In the genomic region with DNA sequence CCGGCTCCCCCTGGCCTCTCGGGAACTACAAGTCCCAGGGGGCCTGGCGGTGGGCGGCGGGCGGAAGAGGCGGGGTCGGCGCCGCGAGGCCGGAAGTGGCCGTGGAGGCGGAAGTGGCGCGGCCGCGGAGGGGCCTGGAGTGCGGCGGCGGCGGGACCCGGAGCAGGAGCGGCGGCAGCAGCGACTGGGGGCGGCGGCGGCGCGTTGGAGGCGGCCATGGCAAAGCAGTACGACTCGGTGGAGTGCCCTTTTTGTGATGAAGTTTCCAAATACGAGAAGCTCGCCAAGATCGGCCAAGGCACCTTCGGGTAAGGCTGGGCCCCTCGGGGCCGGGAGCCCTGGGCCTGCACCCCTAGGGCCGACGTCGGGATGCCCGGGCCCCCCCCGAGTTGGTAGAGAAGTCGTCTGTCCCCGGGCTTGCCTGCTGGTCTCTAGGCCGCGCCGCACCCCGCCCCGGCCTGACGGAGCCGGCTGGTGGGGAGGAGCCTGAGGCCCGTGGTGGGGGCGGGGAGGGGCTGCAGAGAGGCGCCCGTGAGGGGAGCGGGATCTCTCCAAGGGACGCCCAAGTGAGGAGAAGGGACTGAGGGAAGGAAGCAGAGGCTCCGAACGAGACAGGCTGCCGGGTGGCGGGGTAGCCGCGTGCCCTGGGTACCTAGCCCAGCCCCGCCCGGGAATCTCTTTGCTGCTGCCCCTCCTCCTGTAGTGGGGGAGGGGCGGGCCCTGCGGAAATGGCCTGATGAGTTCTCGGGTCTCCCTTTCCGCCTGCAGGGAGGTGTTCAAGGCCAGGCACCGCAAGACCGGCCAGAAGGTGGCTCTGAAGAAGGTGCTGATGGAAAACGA, we compare ENCODE assay signal across 1 cellular context.
TF ChIP-seq lines count a peak whose summit lies in the region.

Gene CDK9 (plus strand): TSS at position 102 of the 840 bp plus-strand sequence. CDS start 115 bp downstream, at position 217.

TF ChIP-seq in HEK293, 187 proteins besides CTCF, POLR2A, EP300 and RAD21 (continued from another document):
- no peak for TF ChIP-seq ZNF701 (tag by site-specific recombination; IDR thresholded peaks at IDR 0.05)
- TF ChIP-seq SCRT2 (tag by site-specific recombination; IDR thresholded peaks at IDR 0.05) = no peak
- TF ChIP-seq SCRT1 (tag by site-specific recombination; IDR thresholded peaks at IDR 0.05; ENCODE audit: borderline replicate concordance) = no peak
- peak; percentile 69 for TF ChIP-seq ZBTB11 (tag by site-specific recombination; conservative IDR thresholded peaks at IDR 0.05; ENCODE audit: low read depth)
- no peak for TF ChIP-seq ZNF48 (tag by site-specific recombination; IDR thresholded peaks at IDR 0.05)
- TF ChIP-seq, protein P1, sequence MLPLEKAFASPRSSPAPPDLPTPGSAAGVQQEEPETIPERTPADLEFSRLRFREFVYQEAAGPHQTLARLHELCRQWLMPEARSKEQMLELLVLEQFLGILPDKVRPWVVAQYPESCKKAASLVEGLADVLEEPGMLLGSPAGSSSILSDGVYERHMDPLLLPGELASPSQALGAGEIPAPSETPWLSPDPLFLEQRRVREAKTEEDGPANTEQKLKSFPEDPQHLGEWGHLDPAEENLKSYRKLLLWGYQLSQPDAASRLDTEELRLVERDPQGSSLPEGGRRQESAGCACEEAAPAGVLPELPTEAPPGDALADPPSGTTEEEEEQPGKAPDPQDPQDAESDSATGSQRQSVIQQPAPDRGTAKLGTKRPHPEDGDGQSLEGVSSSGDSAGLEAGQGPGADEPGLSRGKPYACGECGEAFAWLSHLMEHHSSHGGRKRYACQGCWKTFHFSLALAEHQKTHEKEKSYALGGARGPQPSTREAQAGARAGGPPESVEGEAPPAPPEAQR (tag by site-specific recombination; IDR thresholded peaks at IDR 0.05) = no peak
- peak; percentile 41; the same call in 1 of the 2 replicates for TF ChIP-seq KLF17 (tag by site-specific recombination; IDR thresholded peaks at IDR 0.05)
- TF ChIP-seq ZNF354C (tag by site-specific recombination; IDR thresholded peaks at IDR 0.05; ENCODE audit: borderline replicate concordance, low read depth) = no peak
- TF ChIP-seq ZNF654 (tag by site-specific recombination; IDR thresholded peaks at IDR 0.05; ENCODE audit: low read depth) = no peak
- TF ChIP-seq YY1 (tag by site-specific recombination; IDR thresholded peaks at IDR 0.05) = 0 out of 2 replicates have a peak, but pooled peaks have one; percentile 15
- no peak for TF ChIP-seq HOXA7 (CRISPR knock-in tag; IDR thresholded peaks at IDR 0.05; ENCODE audit: borderline replicate concordance)
- TF ChIP-seq, protein P2, sequence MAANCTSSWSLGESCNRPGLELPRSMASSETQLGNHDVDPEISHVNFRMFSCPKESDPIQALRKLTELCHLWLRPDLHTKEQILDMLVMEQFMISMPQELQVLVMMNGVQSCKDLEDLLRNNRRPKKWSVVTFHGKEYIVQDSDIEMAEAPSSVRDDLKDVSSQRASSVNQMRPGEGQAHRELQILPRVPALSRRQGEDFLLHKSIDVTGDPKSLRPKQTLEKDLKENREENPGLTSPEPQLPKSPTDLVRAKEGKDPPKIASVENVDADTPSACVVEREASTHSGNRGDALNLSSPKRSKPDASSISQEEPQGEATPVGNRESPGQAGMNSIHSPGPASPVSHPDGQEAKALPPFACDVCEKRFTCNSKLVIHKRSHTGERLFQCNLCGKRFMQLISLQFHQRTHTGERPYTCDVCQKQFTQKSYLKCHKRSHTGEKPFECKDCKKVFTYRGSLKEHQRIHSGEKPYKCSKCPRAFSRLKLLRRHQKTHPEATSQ (tag by site-specific recombination; IDR thresholded peaks at IDR 0.05) = no peak
- TF ChIP-seq ZNF169 (tag by site-specific recombination; IDR thresholded peaks at IDR 0.05) = no peak
- TF ChIP-seq, protein P3, sequence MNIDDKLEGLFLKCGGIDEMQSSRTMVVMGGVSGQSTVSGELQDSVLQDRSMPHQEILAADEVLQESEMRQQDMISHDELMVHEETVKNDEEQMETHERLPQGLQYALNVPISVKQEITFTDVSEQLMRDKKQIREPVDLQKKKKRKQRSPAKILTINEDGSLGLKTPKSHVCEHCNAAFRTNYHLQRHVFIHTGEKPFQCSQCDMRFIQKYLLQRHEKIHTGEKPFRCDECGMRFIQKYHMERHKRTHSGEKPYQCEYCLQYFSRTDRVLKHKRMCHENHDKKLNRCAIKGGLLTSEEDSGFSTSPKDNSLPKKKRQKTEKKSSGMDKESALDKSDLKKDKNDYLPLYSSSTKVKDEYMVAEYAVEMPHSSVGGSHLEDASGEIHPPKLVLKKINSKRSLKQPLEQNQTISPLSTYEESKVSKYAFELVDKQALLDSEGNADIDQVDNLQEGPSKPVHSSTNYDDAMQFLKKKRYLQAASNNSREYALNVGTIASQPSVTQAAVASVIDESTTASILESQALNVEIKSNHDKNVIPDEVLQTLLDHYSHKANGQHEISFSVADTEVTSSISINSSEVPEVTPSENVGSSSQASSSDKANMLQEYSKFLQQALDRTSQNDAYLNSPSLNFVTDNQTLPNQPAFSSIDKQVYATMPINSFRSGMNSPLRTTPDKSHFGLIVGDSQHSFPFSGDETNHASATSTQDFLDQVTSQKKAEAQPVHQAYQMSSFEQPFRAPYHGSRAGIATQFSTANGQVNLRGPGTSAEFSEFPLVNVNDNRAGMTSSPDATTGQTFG (tag by site-specific recombination; IDR thresholded peaks at IDR 0.05; ENCODE audit: borderline replicate concordance) = no peak
- no peak for TF ChIP-seq ZNF837 (tag by site-specific recombination; IDR thresholded peaks at IDR 0.05)
- TF ChIP-seq ZNF629 (tag by site-specific recombination; IDR thresholded peaks at IDR 0.05) = peak; percentile 37; the same call in 1 of the 2 replicates
- no peak for TF ChIP-seq IKZF3 (tag by site-specific recombination; IDR thresholded peaks at IDR 0.05)
- TF ChIP-seq AEBP2 (tag by site-specific recombination; IDR thresholded peaks at IDR 0.05; ENCODE audit: borderline replicate concordance) = no peak
- TF ChIP-seq, protein P4, sequence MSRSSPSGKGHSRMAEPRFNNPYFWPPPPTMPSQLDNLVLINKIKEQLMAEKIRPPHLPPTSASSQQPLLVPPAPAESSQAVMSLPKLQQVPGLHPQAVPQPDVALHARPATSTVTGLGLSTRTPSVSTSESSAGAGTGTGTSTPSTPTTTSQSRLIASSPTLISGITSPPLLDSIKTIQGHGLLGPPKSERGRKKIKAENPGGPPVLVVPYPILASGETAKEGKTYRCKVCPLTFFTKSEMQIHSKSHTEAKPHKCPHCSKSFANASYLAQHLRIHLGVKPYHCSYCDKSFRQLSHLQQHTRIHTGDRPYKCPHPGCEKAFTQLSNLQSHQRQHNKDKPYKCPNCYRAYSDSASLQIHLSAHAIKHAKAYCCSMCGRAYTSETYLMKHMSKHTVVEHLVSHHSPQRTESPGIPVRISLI (tag by site-specific recombination; IDR thresholded peaks at IDR 0.05) = no peak
- no peak for TF ChIP-seq ZNF548 (tag by site-specific recombination; IDR thresholded peaks at IDR 0.05)
- TF ChIP-seq ZNF175 (tag by site-specific recombination; IDR thresholded peaks at IDR 0.05) = no peak
- TF ChIP-seq ZNF24 (tag by site-specific recombination; IDR thresholded peaks at IDR 0.05) = no peak
